23 cellular contexts compared by ENCODE assay signal in genomic region chr3:68148471-68148870, GRCh38.
"Had no signal": no experiment of that assay in that cellular context is flagged by ENCODE, and none has a peak within 500 bp of the region (broad histone marks: within the 10 kb centered on the region; RNA-seq: fewer than 3 reads in every experiment).

No MANE protein-coding gene starts in this region.

- H3K9me3 ChIP-seq: neutrophil, pancreas, psoas muscle, right lobe of liver, sigmoid colon, stomach, thoracic aorta, thyroid gland, tibial nerve, upper lobe of left lung, vagina had no signal

- DNase-seq: nephron progenitor cell; pancreas; psoas muscle; right cardiac atrium; right lobe of liver; sigmoid colon; small intestine; stimulated activated CD4-positive, alpha-beta T cell treated with anti-CD3 and anti-CD28 coated beads, Interleukin-15, amount 100 ng/mL, for 24 hours; stimulated activated CD4-positive, alpha-beta T cell treated with anti-CD3 and anti-CD28 coated beads, Interleukin-2, amount 100 ng/mL, for 24 hours; stimulated activated CD4-positive, alpha-beta T cell treated with anti-CD3 and anti-CD28 coated beads, Interleukin-2, amount 100 ng/mL, for 48 hours; stimulated activated CD4-positive, alpha-beta T cell treated with anti-CD3 and anti-CD28 coated beads, Interleukin-4, amount 100 ng/mL, for 24 hours; stimulated activated naive B cell treated with anti-CD40 and anti-IgM and Interleukin-4, amounts not matched to agents 10 μg/mL and 1 μg/mL and 100 μg/mL, for 72 hours; stimulated activated naive CD4-positive, alpha-beta T cell treated with Interleukin-2 at 50 U/mL for 16 hours; stomach; thyroid gland; trophoblast cell; upper lobe of left lung had no signal

- H3K4me3 ChIP-seq: pancreas, psoas muscle, right lobe of liver, sigmoid colon, stomach, thoracic aorta, thyroid gland, tibial nerve, upper lobe of left lung, vagina had no signal

- H3K27me3 ChIP-seq: neutrophil, pancreas, right lobe of liver, sigmoid colon, stomach, thyroid gland, tibial nerve, upper lobe of left lung, vagina had no signal

- H3K36me3 ChIP-seq: neutrophil, pancreas, right lobe of liver, sigmoid colon, stomach, thoracic aorta, thyroid gland, tibial nerve, upper lobe of left lung, vagina had no signal

- ATAC-seq: natural killer cell treated with Interleukin-12 subunit alpha and Interleukin-12 subunit beta and Interleukin-15 and Interleukin-18, amount 100 ng/mL, for 72 hours; pancreas; psoas muscle; right cardiac atrium; right lobe of liver; stimulated activated effector memory CD8-positive, alpha-beta T cell treated with anti-CD3 and anti-CD28 coated beads, Interleukin-12 subunit alpha, Interleukin-12 subunit beta, amount 100 ng/mL, for 72 hours; stimulated activated naive B cell treated with anti-CD40 and anti-IgM and Interleukin-4, amounts not matched to agents 10 μg/mL and 1 μg/mL and 100 μg/mL, for 72 hours had no signal

- H3K4me1 ChIP-seq: pancreas, psoas muscle, right lobe of liver, sigmoid colon, stomach, thyroid gland, tibial nerve, upper lobe of left lung, vagina had no signal
